Comparison of ENCODE assay signal across 12 cellular contexts in genomic region chr15:79680721-79681120, GRCh38.
DNase-seq lines count a peak whose midpoint lies in the region; ATAC-seq and TF ChIP-seq lines count a peak whose summit lies in the region.
"Had no signal": no experiment of that assay in that cellular context is flagged by ENCODE, and none has a peak within 500 bp of the region (broad histone marks: within the 10 kb centered on the region; RNA-seq: fewer than 3 reads in every experiment).

No MANE protein-coding gene starts in this region.

- BruUV-seq in Calu3 (replicated peaks; lab: Mats Ljungman, UMichigan), result no TSS peak

- TF ChIP-seq POLR2A in Peyer's patch (IDR thresholded peaks at IDR 0.05), result no peak

- H3K4me3 ChIP-seq in Peyer's patch (no peak overlapping the region), heart right ventricle (no peak overlapping the region)
- H3K4me3 ChIP-seq: stomach had no signal

- peaks cover 31% of the 10 kb centered on the region for H3K4me1 Mint-ChIP-seq in Calu3 (ENCODE audit: low read depth, unreplicated experiment)
- H3K4me1 Mint-ChIP-seq in activated naive CD4-positive, alpha-beta T cell treated with anti-CD3 and anti-CD28 coated beads, Interleukin-2, amount 10 ng/mL, durations not matched to agents 7 days and 5 days, result no peaks in the 10 kb centered on the region

- ATAC-seq in HG02884 (IDR thresholded peaks at IDR 0.05; ENCODE audit: unreplicated experiment) (peak; percentile 50), heart right ventricle (no peak)

- H3K27me3 ChIP-seq in Peyer's patch, result no peaks in the 10 kb centered on the region
- H3K27me3 ChIP-seq in heart right ventricle, result peaks cover 0 to 9% (median 2%) of the 10 kb centered on the region in 7 donors

- H3K9me3 ChIP-seq in Peyer's patch (no peaks in the 10 kb centered on the region), heart right ventricle (no peaks in the 10 kb centered on the region)
- H3K9me3 ChIP-seq: stomach had no signal

- H3K36me3 ChIP-seq in Peyer's patch, result no peaks in the 10 kb centered on the region
- no peaks in the 10 kb centered on the region for H3K36me3 ChIP-seq in heart right ventricle
- H3K36me3 ChIP-seq: stomach had no signal

- peaks cover 5% of the 10 kb centered on the region for H3K27me3 Mint-ChIP-seq in Calu3 (ENCODE audit: unreplicated experiment)
- peaks cover 6% of the 10 kb centered on the region for H3K27me3 Mint-ChIP-seq in activated naive CD4-positive, alpha-beta T cell treated with anti-CD3 and anti-CD28 coated beads, Interleukin-2, amount 10 ng/mL, durations not matched to agents 7 days and 5 days

- WGBS in heart right ventricle, 2 donors, result 69 to 70% methylated on average over 5 of the region's 5 CpGs

- no peak overlapping the region for H3K27ac Mint-ChIP-seq in Calu3 (ENCODE audit: unreplicated experiment)
- H3K27ac Mint-ChIP-seq in activated naive CD4-positive, alpha-beta T cell treated with anti-CD3 and anti-CD28 coated beads, Interleukin-2, amount 10 ng/mL, durations not matched to agents 7 days and 5 days, result no peak overlapping the region

- H3K4me3 Mint-ChIP-seq in Calu3 (ENCODE audit: low read depth, unreplicated experiment), result no peak overlapping the region
- H3K4me3 Mint-ChIP-seq in activated naive CD4-positive, alpha-beta T cell treated with anti-CD3 and anti-CD28 coated beads, Interleukin-2, amount 10 ng/mL, durations not matched to agents 7 days and 5 days, result no peak overlapping the region

- H3K9me3 Mint-ChIP-seq in Calu3 (ENCODE audit: low read depth, unreplicated experiment), result no peaks in the 10 kb centered on the region
- H3K9me3 Mint-ChIP-seq in activated naive CD4-positive, alpha-beta T cell treated with anti-CD3 and anti-CD28 coated beads, Interleukin-2, amount 10 ng/mL, durations not matched to agents 7 days and 5 days, result no peaks in the 10 kb centered on the region

- peak; percentile 73 for DNase-seq in Calu3
- DNase-seq in amniotic stem cell (lab: John Stamatoyannopoulos, UW), result peak; percentile 72
- peak; percentile 49 for DNase-seq in kidney glomerular epithelial cell (lab: John Stamatoyannopoulos, UW)
- no peak for DNase-seq in Peyer's patch
- no peak for DNase-seq in heart right ventricle
- DNase-seq in SKM-1 treated with dmso at 0.1 percent for 144 hours (lab: John Stamatoyannopoulos, UW; ENCODE audit: unreplicated experiment), result no peak
- no peak for DNase-seq in activated naive CD4-positive, alpha-beta T cell treated with anti-CD3 and anti-CD28 coated beads, Interleukin-2, amount 10 ng/mL, durations not matched to agents 7 days and 5 days
- DNase-seq: DND-41, NCI-H524 treated with DMSO at 0.1 percent for 48 hours, retina, stomach had no signal

- H3K4me1 ChIP-seq in Peyer's patch (no peaks in the 10 kb centered on the region), heart right ventricle (peaks cover 0 to 14% (median 8%) of the 10 kb centered on the region in 9 donors)

- no peaks in the 10 kb centered on the region for H3K36me3 Mint-ChIP-seq in Calu3 (ENCODE audit: insufficient read depth, unreplicated experiment)
- H3K36me3 Mint-ChIP-seq in activated naive CD4-positive, alpha-beta T cell treated with anti-CD3 and anti-CD28 coated beads, Interleukin-2, amount 10 ng/mL, durations not matched to agents 7 days and 5 days, result no peaks in the 10 kb centered on the region

- no peak overlapping the region for H3K27ac ChIP-seq in Peyer's patch
- no peak overlapping the region for H3K27ac ChIP-seq in heart right ventricle
- H3K27ac ChIP-seq: stomach had no signal

- intact Hi-C loops in Calu3 (cut with micrococcal nuclease; ENCODE audit: unreplicated experiment), result no loop called here
- intact Hi-C loops in heart right ventricle (cut with DNase I), result no loop called here

- TF ChIP-seq CTCF in Calu3 (IDR thresholded peaks at IDR 0.05; ENCODE audit: unreplicated experiment), result no peak
- TF ChIP-seq CTCF in Peyer's patch (IDR thresholded peaks at IDR 0.05), result no peak
- TF ChIP-seq CTCF in heart right ventricle (IDR thresholded peaks at IDR 0.05), result no peak

- CTCF ChIA-PET in Calu3 (lab: Charles Lee), result no interaction called here
- CTCF ChIA-PET in activated naive CD4-positive, alpha-beta T cell treated with anti-CD3 and anti-CD28 coated beads, Interleukin-2, amount 10 ng/mL, durations not matched to agents 7 days and 5 days (lab: Charles Lee), result no interaction called here

Comparison
In these comparisons a context has a peak if more than half of its experiments do, and no peak if none do; other contexts are left out.
1. DNase-seq: peak in Calu3 (single experiment), amniotic stem cell (single experiment) and kidney glomerular epithelial cell (single experiment); none in Peyer's patch (0 of 3), heart right ventricle (0 of 2), SKM-1 treated with dmso at 0.1 percent for 144 hours (single experiment) and activated naive CD4-positive, alpha-beta T cell treated with anti-CD3 and anti-CD28 coated beads, Interleukin-2, amount 10 ng/mL, durations not matched to agents 7 days and 5 days (single experiment).